14 cellular contexts compared by ENCODE assay signal in the genomic region with DNA sequence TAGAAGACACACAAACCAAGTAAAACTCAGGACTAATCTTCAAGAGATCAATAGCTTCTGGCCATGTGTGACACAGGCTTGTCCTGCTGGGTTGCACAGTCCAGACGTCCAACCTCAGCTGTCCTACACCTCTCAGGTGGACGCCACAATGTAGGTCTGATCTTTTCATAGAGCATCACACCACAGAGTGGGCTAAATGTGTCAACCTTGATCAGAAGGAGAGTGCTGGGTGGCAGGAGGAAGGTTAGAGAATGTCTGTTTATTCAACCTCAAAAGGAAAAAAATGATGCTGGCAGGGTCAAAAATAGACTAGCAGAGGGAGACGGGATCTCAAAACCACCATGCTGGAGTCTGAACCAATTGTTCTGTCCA. TPM values are rescaled to one million over a fixed set of nuclear protein-coding genes. Genes with fewer than 3 reads are reported as not detected.
A peak's percentile ranks its signal among the peaks of the same experiment; 100 is the strongest.
DNase-seq lines count a peak whose midpoint lies in the region; ATAC-seq, FAIRE-seq and TF ChIP-seq lines count a peak whose summit lies in the region.
"Had no signal": no experiment of that assay in that cellular context is flagged by ENCODE, and none has a peak within 500 bp of the region (broad histone marks: within the 10 kb centered on the region; RNA-seq: fewer than 3 reads in every experiment).

No MANE protein-coding gene starts in this region.

- no peak for TF ChIP-seq CTCF in coronary artery (IDR thresholded peaks at IDR 0.05)

- H3K9ac ChIP-seq in BLaER1 (peak overlapping the region; percentile 63), skeletal muscle tissue (ENCODE audit: low read depth in 1 of 3, low read length in 3 of 3) (no peak overlapping the region)
- H3K9ac ChIP-seq: neural progenitor cell had no signal

- H4K20me1 ChIP-seq in BLaER1, result peaks cover 27% of the 10 kb centered on the region

- no peak for TF ChIP-seq POLR2A in GM18505 (IDR thresholded peaks at IDR 0.05; ENCODE audit: borderline replicate concordance, extremely low read depth, insufficient read depth, insufficient read length)

- H3K36me3 ChIP-seq in BLaER1 (peaks cover 8% of the 10 kb centered on the region), skeletal muscle tissue (ENCODE audit: control insufficient read depth in 3 of 3, insufficient read depth in 3 of 3, low read length in 3 of 3) (peaks cover 0 to 2% (median 0%) of the 10 kb centered on the region in 3 donors)
- H3K36me3 ChIP-seq: colonic mucosa, HAP-1, neural progenitor cell had no signal

- peak overlapping the region; percentile 71 for H3K4me2 ChIP-seq in BLaER1
- H3K4me2 ChIP-seq: neural progenitor cell had no signal

- H3K9me3 ChIP-seq in BLaER1 (peaks cover 8% of the 10 kb centered on the region; the same call in 1 of the 2 replicates), skeletal muscle tissue (ENCODE audit: control insufficient read depth in 3 of 3, low read length in 3 of 3) (no peaks in the 10 kb centered on the region)
- H3K9me3 ChIP-seq: colonic mucosa, HAP-1 had no signal

- H3K27me3 ChIP-seq in BLaER1 (no peaks in the 10 kb centered on the region), skeletal muscle tissue (ENCODE audit: control insufficient read depth in 3 of 3, insufficient read depth in 3 of 3, low read length in 3 of 3) (no peaks in the 10 kb centered on the region)
- H3K27me3 ChIP-seq: colonic mucosa, neural progenitor cell had no signal

- no peak for ATAC-seq in GM21528 (IDR thresholded peaks at IDR 0.05; ENCODE audit: low FRiP score, unreplicated experiment)
- no peak for ATAC-seq in GM18505 (IDR thresholded peaks at IDR 0.05; ENCODE audit: unreplicated experiment)
- ATAC-seq: stimulated activated effector memory CD8-positive, alpha-beta T cell treated with anti-CD3 and anti-CD28 coated beads, Interleukin-12 subunit alpha, Interleukin-12 subunit beta, amount 100 ng/mL, for 72 hours had no signal

- no peak for FAIRE-seq in GM19239 (lab: Jason Lieb, UNC)

- H3K4me3 ChIP-seq in BLaER1 (no peak overlapping the region), coronary artery (no peak overlapping the region), skeletal muscle tissue (ENCODE audit: low read length in 3 of 3) (no peak overlapping the region)
- H3K4me3 ChIP-seq: colonic mucosa, HAP-1, neural progenitor cell had no signal

- H3K27ac ChIP-seq in BLaER1, result peak overlapping the region; percentile 52
- peak overlapping the region; percentile 55 to 65 for H3K27ac ChIP-seq in coronary artery
- peak overlapping the region; percentile 9 for H3K27ac ChIP-seq in skeletal muscle tissue (ENCODE audit: low read depth, low read length)
- H3K27ac ChIP-seq: neural progenitor cell had no signal

- H3K4me1 ChIP-seq in BLaER1 (peaks cover 49% of the 10 kb centered on the region), skeletal muscle tissue (ENCODE audit: control insufficient read depth in 3 of 3, insufficient read depth in 3 of 3, low read length in 3 of 3) (peaks cover 22 to 42% (median 33%) of the 10 kb centered on the region in 3 donors)
- H3K4me1 ChIP-seq: HAP-1 had no signal

- peak; percentile 19 for DNase-seq in coronary artery (ENCODE audit: low spot score)
- peak; percentile 21 for DNase-seq in islet precursor cell
- no peak for DNase-seq in activated T-cell treated with anti-CD3 and anti-CD28 coated beads for 4 hours
- no peak for DNase-seq in GM19239 (ENCODE audit: insufficient read length, low spot score)
- DNase-seq: ACHN; activated T-cell treated with anti-CD3 and anti-CD28 coated beads, Interleukin-2, amount 50 U/mL, for 4 hours had no signal

RNA-seq across cellular contexts. Expression of a gene that starts 41.7 kb away (rescaled TPM):
- total RNA-seq in skeletal muscle tissue, result 6.3 TPM

Comparison
In these comparisons a context has a peak if more than half of its experiments do, and no peak if none do; other contexts are left out.
1. H3K27ac ChIP-seq: peak in every context shown above with its lines; median percentile 60 in coronary artery; 52 in BLaER1; 9 in skeletal muscle tissue.
2. DNase-seq: peak in coronary artery (single experiment) and islet precursor cell (single experiment); none in activated T-cell treated with anti-CD3 and anti-CD28 coated beads for 4 hours (single experiment) and GM19239 (single experiment).